In genomic region chr14:100828448-100828834, GRCh38 we compare ENCODE assay signal across 18 cellular contexts. TPM values are rescaled to one million over a fixed set of nuclear protein-coding genes. Genes with fewer than 3 reads are reported as not detected.
DNase-seq lines count a peak whose midpoint lies in the region; ATAC-seq and TF ChIP-seq lines count a peak whose summit lies in the region.
"Had no signal": no experiment of that assay in that cellular context is flagged by ENCODE, and none has a peak within 500 bp of the region (broad histone marks: within the 10 kb centered on the region; RNA-seq: fewer than 3 reads in every experiment).

No MANE protein-coding gene starts in this region.

- H3K79me2 ChIP-seq in neural progenitor cell (ENCODE audit: low read depth): no peaks in the 10 kb centered on the region

- no peak for TF ChIP-seq POLR2A in IMR-90 (IDR thresholded peaks at IDR 0.05; ENCODE audit: low read depth, low read length)

- H3F3A ChIP-seq in neural progenitor cell (ENCODE audit: low read depth): peaks cover 55% of the 10 kb centered on the region

- 72% methylated on average over 4 of the region's 5 CpGs; no CpG with 5 or more reads in 1 of the 2 experiments for WGBS in IMR-90 (ENCODE audit: extremely low coverage in 2 of 2, insufficient read length in 1 of 2), 2 experiments

- H4K20me1 ChIP-seq in IMR-90 (ENCODE audit: insufficient read depth, low read length) (peaks cover 62% of the 10 kb centered on the region), neural progenitor cell (ENCODE audit: low read depth) (no peaks in the 10 kb centered on the region)
- H4K20me1 ChIP-seq: BLaER1 had no signal

- H3K79me1 ChIP-seq in IMR-90 (ENCODE audit: low read depth in 1 of 2, low read length in 2 of 2): peaks cover 0 to 51% of the 10 kb centered on the region in 2 experiments; a peak in 2 of 4 replicates

- no peak overlapping the region for H3K14ac ChIP-seq in IMR-90 (replicated peaks; ENCODE audit: low read depth, low read length)

- no peak overlapping the region for H2AK9ac ChIP-seq in IMR-90 (replicated peaks; ENCODE audit: low read depth, low read length, poor library complexity)

- no peak overlapping the region for H3K56ac ChIP-seq in IMR-90 (ENCODE audit: extremely low read depth, insufficient read depth, low read length)

- no peak overlapping the region for H3K4ac ChIP-seq in IMR-90 (ENCODE audit: low read depth, low read length)

- no TSS peak for BruUV-seq in IMR-90 (replicated peaks; lab: Mats Ljungman, UMichigan)

- no peak overlapping the region for H2BK15ac ChIP-seq in IMR-90 (ENCODE audit: low read depth, low read length)

- peak overlapping the region; percentile 6 for H3K4me3 Mint-ChIP-seq in neural progenitor cell
- H3K4me3 Mint-ChIP-seq: T-helper 2 cell treated with Interferon-gamma antibody and Interleukin-4, amounts not matched to agents 5 μg/mL and 100 μg/mL, for 36 hours had no signal

- peak; percentile 33 for DNase-seq in AG08396 (ENCODE audit: low spot score)
- DNase-seq in IMR-90: no peak
- no peak for DNase-seq in choroid plexus epithelial cell (ENCODE audit: low read depth)
- peak; percentile 19 for DNase-seq in neural progenitor cell (ENCODE audit: low spot score)
- DNase-seq in kidney glomerular epithelial cell (lab: John Stamatoyannopoulos, UW): no peak
- DNase-seq in islet precursor cell: no peak
- no peak for DNase-seq in left colon
- DNase-seq in activated CD4-positive, CD25-positive, alpha-beta regulatory T cell treated with anti-CD3 and anti-CD28 coated beads, Interleukin-2, amount 50 U/mL, for 72 hours: no peak
- DNase-seq: activated CD4-positive, alpha-beta T cell treated with anti-CD3 and anti-CD28 coated beads for 1 hour; gastrocnemius medialis; left lung; NCI-H748 treated with DMSO at 0.1 percent for 48 hours had no signal

- no peak overlapping the region for H4K91ac ChIP-seq in IMR-90 (ENCODE audit: insufficient read depth, low read depth, low read length)

- H3K4me1 Mint-ChIP-seq in neural progenitor cell: peaks cover 50% of the 10 kb centered on the region

- H2BK5ac ChIP-seq in IMR-90 (ENCODE audit: low read depth, low read length, poor library complexity, severe bottlenecking): no peak overlapping the region

- H3K27ac ChIP-seq in IMR-90 (ENCODE audit: insufficient read depth, low read length) (no peak overlapping the region), neural progenitor cell (peak overlapping the region; percentile 100)
- H3K27ac ChIP-seq: BLaER1, gastrocnemius medialis, left lung, right atrium auricular region, SK-N-MC had no signal

- ATAC-seq in IMR-90 (ENCODE audit: low read depth) (peak; percentile 50), left colon (no peak)
- ATAC-seq: gastrocnemius medialis; stimulated activated naive CD8-positive, alpha-beta T cell treated with anti-CD3 and anti-CD28 coated beads, Interleukin-15, Interleukin-2, amounts not matched to agents 100 U/mL and 50 U/mL, for 24 hours had no signal

- H2AFZ ChIP-seq in IMR-90 (replicated peaks; ENCODE audit: low read length, poor library complexity) (no peak overlapping the region), neural progenitor cell (replicated peaks) (no peak overlapping the region)

- no peak overlapping the region for H2BK20ac ChIP-seq in IMR-90 (ENCODE audit: low read depth, low read length)

- CTCF ChIA-PET in IMR-90 (lab: Yijun Ruan, JAX): interaction anchor here (0.8 to 1.0 kb wide), 2 partner anchors 14 to 59 kb away, joined by 3 read pairs; no protein-coding TSS in a partner anchor

- H3K4me1 ChIP-seq in IMR-90 (ENCODE audit: control insufficient read depth, insufficient read depth, low read length): peaks cover 6% of the 10 kb centered on the region; the same call in 1 of the 2 replicates
- H3K4me1 ChIP-seq in neural progenitor cell: peaks cover 44% of the 10 kb centered on the region
- H3K4me1 ChIP-seq: BLaER1, gastrocnemius medialis, right atrium auricular region had no signal

- POLR2A ChIA-PET in IMR-90 (lab: Charles Lee; ENCODE audit: unreplicated experiment): interaction anchor here (0.6 kb wide), 1 partner anchor 123 kb away, joined by 4 read pairs; no protein-coding TSS in a partner anchor

- H3K9me1 ChIP-seq in IMR-90 (ENCODE audit: insufficient read depth, low read length): no peaks in the 10 kb centered on the region

- H3K36me3 ChIP-seq in IMR-90 (ENCODE audit: control insufficient read depth, insufficient read depth, low read length) (peaks cover 40% of the 10 kb centered on the region), neural progenitor cell (no peaks in the 10 kb centered on the region)
- H3K36me3 ChIP-seq: BLaER1, gastrocnemius medialis, left lung, right atrium auricular region had no signal

- H2BK120ac ChIP-seq in IMR-90 (ENCODE audit: low read depth, low read length): no peak overlapping the region

- dilution Hi-C loops in IMR-90 (cut with HindIII; ENCODE audit: low sequenced_read_pairs, unreplicated experiment): no loop called here

- H3K36me3 Mint-ChIP-seq in neural progenitor cell: peaks cover 7% of the 10 kb centered on the region

- no peak overlapping the region for H4K8ac ChIP-seq in IMR-90 (ENCODE audit: low read depth in 2 of 2, low read length in 2 of 2)

- H4K5ac ChIP-seq in IMR-90 (ENCODE audit: low read depth, low read length): no peak overlapping the region

- no peak overlapping the region for H3K23ac ChIP-seq in IMR-90 (ENCODE audit: low read depth, low read length)

- peaks cover 39% of the 10 kb centered on the region for H3K27me3 Mint-ChIP-seq in neural progenitor cell (ENCODE audit: insufficient read depth, low read depth)

- H3K4me2 ChIP-seq in IMR-90 (ENCODE audit: low read depth, low read length) (peak overlapping the region; percentile 64), neural progenitor cell (peak overlapping the region; percentile 59)
- H3K4me2 ChIP-seq: BLaER1 had no signal

- no peak overlapping the region for H3K18ac ChIP-seq in IMR-90 (ENCODE audit: low read depth, low read length)

- intact Hi-C loops in IMR-90 (cut with micrococcal nuclease) (loop anchor here (1.0 to 10.0 kb wide), 4 partner anchors 134 to 444 kb away; no protein-coding TSS in a partner anchor), left colon (cut with DNase I, micrococcal nuclease) (no loop called here)

- no peak for TF ChIP-seq RAD21 in IMR-90 (IDR thresholded peaks at IDR 0.05; ENCODE audit: low read length)

- TF ChIP-seq CTCF in IMR-90 (conservative IDR thresholded peaks at IDR 0.05; ENCODE audit: low read depth, low read length) (no peak), choroid plexus epithelial cell (conservative IDR thresholded peaks at IDR 0.05; ENCODE audit: low read depth, low read length) (peak; percentile 32), neural progenitor cell (IDR thresholded peaks at IDR 0.05) (no peak)

- peak overlapping the region; percentile 16 for H3K27ac Mint-ChIP-seq in neural progenitor cell
- H3K27ac Mint-ChIP-seq: T-helper 2 cell treated with Interferon-gamma antibody and Interleukin-4, amounts not matched to agents 5 μg/mL and 100 μg/mL, for 36 hours had no signal

- no peaks in the 10 kb centered on the region for H3K27me3 ChIP-seq in IMR-90 (ENCODE audit: control insufficient read depth, insufficient read depth, low read length)
- no peaks in the 10 kb centered on the region for H3K27me3 ChIP-seq in neural progenitor cell
- H3K27me3 ChIP-seq: BLaER1, right atrium auricular region had no signal

- no peaks in the 10 kb centered on the region for H3K9me3 ChIP-seq in IMR-90 (ENCODE audit: control insufficient read depth, insufficient read depth, low read length)
- no peaks in the 10 kb centered on the region for H3K9me3 ChIP-seq in neural progenitor cell (ENCODE audit: low read depth)
- H3K9me3 ChIP-seq: gastrocnemius medialis had no signal

- H2AK5ac ChIP-seq in IMR-90 (ENCODE audit: low read depth, low read length): no peak overlapping the region

- peaks cover 38% of the 10 kb centered on the region for H3K9me3 Mint-ChIP-seq in neural progenitor cell

- H3K9ac ChIP-seq in IMR-90 (ENCODE audit: low read depth, low read length) (no peak overlapping the region), neural progenitor cell (no peak overlapping the region)
- H3K9ac ChIP-seq: BLaER1 had no signal

- in situ Hi-C loops in IMR-90 (cut with MboI; ENCODE audit: low sequenced_read_pairs): loop anchor here (5.0 kb wide), 1 partner anchor 166 kb away; no protein-coding TSS in a partner anchor

- H3K4me3 ChIP-seq in IMR-90 (ENCODE audit: insufficient read depth, low read depth, low read length) (peak overlapping the region; percentile 81), choroid plexus epithelial cell (ENCODE audit: low read depth, low read length) (peak overlapping the region; percentile 82), neural progenitor cell (no peak overlapping the region)
- H3K4me3 ChIP-seq: BLaER1 had no signal

TF ChIP-seq in IMR-90, 13 proteins besides CTCF, POLR2A, EP300 and RAD21:
- TF ChIP-seq MAZ (IDR thresholded peaks at IDR 0.05; ENCODE audit: borderline replicate concordance, low read depth, low read length) (peak; percentile 21; the same call in 1 of the 2 replicates), BHLHE40 (IDR thresholded peaks at IDR 0.05; ENCODE audit: low read depth, low read length) (no peak)

RNA-seq across cellular contexts. Expression of gene MEG3, which starts 2.5 kb away (rescaled TPM):
- total RNA-seq in IMR-90 (2012; rRNA removed) (31.5 and 32.5 TPM in 2 replicates), neural progenitor cell (ENCODE audit: low replicate concordance) (7.3 and 10.6 TPM in 2 replicates), left colon (10 to 100 TPM in 1 of 2 donors, 1 to 10 TPM in 1; 8.1 to 13.0 TPM)
- polyA plus RNA-seq in IMR-90 (2012; rRNA removed): 518 and 556 TPM in 2 replicates
- 53.8 and 53.9 TPM in 2 replicates for polyA plus RNA-seq in IMR-90 (2012; cell fraction: cytosol; rRNA removed)
- polyA plus RNA-seq in IMR-90 (2012; cell fraction: nucleus; rRNA removed; ENCODE audit: low replicate concordance): 8,555 and 8,817 TPM in 2 replicates
- total RNA-seq: PC-3 had no signal

Comparison
In these comparisons a context has a peak if more than half of its experiments do, and no peak if none do; other contexts are left out.
1. DNase-seq: peak in AG08396 (single experiment) and neural progenitor cell (single experiment); none in IMR-90 (single experiment), choroid plexus epithelial cell (single experiment), kidney glomerular epithelial cell (single experiment), islet precursor cell (single experiment), left colon (0 of 2) and activated CD4-positive, CD25-positive, alpha-beta regulatory T cell treated with anti-CD3 and anti-CD28 coated beads, Interleukin-2, amount 50 U/mL, for 72 hours (single experiment).